20 cellular contexts compared by ENCODE assay signal in the genomic region with DNA sequence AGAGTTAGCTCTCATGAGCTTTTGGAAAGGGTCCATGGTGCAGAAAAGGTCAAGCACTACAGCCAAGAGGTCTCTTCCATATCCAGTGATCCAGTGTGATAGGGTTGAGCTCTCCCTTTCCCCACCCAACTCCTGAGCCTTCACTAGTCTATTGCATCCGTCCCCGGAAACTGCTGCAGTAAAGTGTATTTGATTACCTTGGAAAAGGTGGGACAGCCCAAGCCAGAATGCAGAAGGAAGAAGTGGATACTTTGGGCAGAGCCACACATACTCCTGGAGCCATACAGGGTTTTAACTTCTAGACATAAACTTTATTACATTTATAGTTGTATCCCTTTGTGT. TPM values are rescaled to one million over a fixed set of nuclear protein-coding genes. Genes with fewer than 3 reads are reported as not detected.
DNase-seq lines count a peak whose midpoint lies in the region; ATAC-seq and FAIRE-seq lines count a peak whose summit lies in the region.
"Had no signal": no experiment of that assay in that cellular context is flagged by ENCODE, and none has a peak within 500 bp of the region (broad histone marks: within the 10 kb centered on the region; RNA-seq: fewer than 3 reads in every experiment).

No MANE protein-coding gene starts in this region.

- no peaks in the 10 kb centered on the region for H3K27me3 ChIP-seq in CD4-positive, alpha-beta memory T cell (ENCODE audit: insufficient read depth, low read length)
- no peaks in the 10 kb centered on the region for H3K27me3 ChIP-seq in small intestine (ENCODE audit: control insufficient read depth in 2 of 2, insufficient read depth in 2 of 2, low read length in 2 of 2)
- H3K27me3 ChIP-seq: BLaER1, neural progenitor cell had no signal

- WGBS in small intestine, 3 donors: 67 to 78% (median 73%) methylated on average over 2 of the region's 2 CpGs

- H3K4me3 ChIP-seq in CD4-positive, alpha-beta memory T cell (ENCODE audit: low read length in 2 of 2): no peak overlapping the region
- H3K4me3 ChIP-seq in small intestine (ENCODE audit: low read depth in 1 of 2, low read length in 2 of 2): no peak overlapping the region
- H3K4me3 ChIP-seq: BLaER1, neural progenitor cell had no signal

- intact Hi-C loops in CD4-positive, alpha-beta memory T cell (cut with micrococcal nuclease): loop anchor here (5.0 kb wide), 1 partner anchor 1113 kb away; a partner anchor contains a TSS

- H3K36me3 ChIP-seq in CD4-positive, alpha-beta memory T cell (ENCODE audit: insufficient read depth, low read length): peaks cover 54% of the 10 kb centered on the region
- H3K36me3 ChIP-seq in small intestine (ENCODE audit: control insufficient read depth in 2 of 2, insufficient read depth in 2 of 2, low read length in 2 of 2): peaks cover 3 to 29% of the 10 kb centered on the region in 2 donors
- H3K36me3 ChIP-seq: neural progenitor cell had no signal

- H3K27ac ChIP-seq in CD4-positive, alpha-beta memory T cell (ENCODE audit: low read depth, low read length): no peak overlapping the region
- peak overlapping the region; percentile 4 to 38 for H3K27ac ChIP-seq in small intestine (ENCODE audit: low read depth in 1 of 2, low read length in 1 of 2)
- H3K27ac ChIP-seq: BLaER1, KMS-11, neural progenitor cell had no signal

- H3K27ac Mint-ChIP-seq in CD4-positive, alpha-beta memory T cell: peak overlapping the region in 5 of 7 donors; percentile 54 to 87 (median 68)
- peak overlapping the region; percentile 64 to 82 for H3K27ac Mint-ChIP-seq in T-cell
- peak overlapping the region; percentile 67 to 84 (median 74) for H3K27ac Mint-ChIP-seq in immature natural killer cell
- H3K27ac Mint-ChIP-seq: endodermal cell, neural progenitor cell had no signal

- no peaks in the 10 kb centered on the region for H3K9me3 ChIP-seq in CD4-positive, alpha-beta memory T cell (ENCODE audit: control insufficient read depth in 1 of 2, low read length in 2 of 2)
- H3K9me3 ChIP-seq in small intestine (ENCODE audit: control insufficient read depth, low read depth): no peaks in the 10 kb centered on the region
- H3K9me3 ChIP-seq: BLaER1 had no signal

- H3K4me3 Mint-ChIP-seq in CD4-positive, alpha-beta memory T cell: peak overlapping the region in 1 of 8 donors; percentile 12
- H3K4me3 Mint-ChIP-seq in T-cell (no peak overlapping the region), immature natural killer cell (no peak overlapping the region)
- H3K4me3 Mint-ChIP-seq: activated T-helper 17 cell treated with anti-CD3 and anti-CD28 coated beads, Interleukin-2, amount 50 U/mL, for 72 hours; endodermal cell; neural progenitor cell had no signal

- no peak for FAIRE-seq in small intestine (lab: Jason Lieb, UNC)
- FAIRE-seq: bronchial epithelial cell, GM12892 had no signal

- H3K4me1 Mint-ChIP-seq in CD4-positive, alpha-beta memory T cell: peaks cover 26 to 49% (median 37%) of the 10 kb centered on the region in 4 donors
- H3K4me1 Mint-ChIP-seq in T-cell (peaks cover 36 to 56% (median 44%) of the 10 kb centered on the region in 3 donors), immature natural killer cell (peaks cover 36 to 50% of the 10 kb centered on the region in 2 donors)

- ATAC-seq in T-cell (replicated peaks in 1 of 4): no peak
- no peak for ATAC-seq in HG02642 (IDR thresholded peaks at IDR 0.05; ENCODE audit: poor library complexity, unreplicated experiment)
- ATAC-seq in GM18520 (IDR thresholded peaks at IDR 0.05; ENCODE audit: unreplicated experiment): no peak
- ATAC-seq: activated T-helper 17 cell treated with anti-CD3 and anti-CD28 coated beads, Interleukin-2, amount 50 U/mL, for 72 hours; left cardiac atrium; Panc1 had no signal

- DNase-seq in CD4-positive, alpha-beta memory T cell: no peak
- DNase-seq in T-cell (no peak), immature natural killer cell (no peak), small intestine (no peak), UCSD-AML1 (lab: John Stamatoyannopoulos, UW; ENCODE audit: unreplicated experiment) (no peak), NCI-H2107 treated with DMSO at 0.1 percent for 48 hours (lab: John Stamatoyannopoulos, UW; ENCODE audit: unreplicated experiment) (no peak)
- DNase-seq: activated CD4-positive, alpha-beta T cell treated with anti-CD3 and anti-CD28 coated beads for 4 hours; endodermal cell; left cardiac atrium; NCI-H146; NCI-H510A treated with DMSO at 0.1 percent for 48 hours had no signal

- POLR2A ChIA-PET in CD4-positive, alpha-beta memory T cell (lab: Charles Lee; ENCODE audit: partially characterized antibody): interaction anchor here (2.0 to 9.5 kb wide), 4 partner anchors 11 to 122 kb away, joined by 8 to 188 read pairs (median 124); a partner anchor contains a TSS
- POLR2A ChIA-PET in T-cell (lab: Charles Lee): interaction anchor here (0.5 to 3.3 kb wide), 3 partner anchors 12 to 89 kb away, joined by 3 to 10 read pairs (median 7); no protein-coding TSS in a partner anchor

- H3K9me3 Mint-ChIP-seq in CD4-positive, alpha-beta memory T cell: no peaks in the 10 kb centered on the region
- H3K9me3 Mint-ChIP-seq in T-cell (no peaks in the 10 kb centered on the region), immature natural killer cell (no peaks in the 10 kb centered on the region)
- H3K9me3 Mint-ChIP-seq: activated T-helper 17 cell treated with anti-CD3 and anti-CD28 coated beads, Interleukin-2, amount 50 U/mL, for 72 hours; endodermal cell; neural progenitor cell had no signal

- CTCF ChIA-PET in CD4-positive, alpha-beta memory T cell (lab: Charles Lee; ENCODE audit: partially characterized antibody): interaction anchor here (0.7 to 7.5 kb wide), 16 partner anchors 17 to 574 kb away, joined by 3 to 446 read pairs (median 6); a partner anchor contains a TSS
- CTCF ChIA-PET in T-cell (lab: Charles Lee): interaction anchor here (0.6 to 6.4 kb wide), 16 partner anchors 11 to 414 kb away, joined by 5 to 54 read pairs (median 8); a partner anchor contains a TSS

- H3K27me3 Mint-ChIP-seq in CD4-positive, alpha-beta memory T cell: no peaks in the 10 kb centered on the region
- H3K27me3 Mint-ChIP-seq in T-cell (no peaks in the 10 kb centered on the region), immature natural killer cell (ENCODE audit: low read depth in 3 of 3) (peaks cover 6 to 9% (median 7%) of the 10 kb centered on the region in 3 donors)
- H3K27me3 Mint-ChIP-seq: activated T-helper 17 cell treated with anti-CD3 and anti-CD28 coated beads, Interleukin-2, amount 50 U/mL, for 72 hours had no signal

- peaks cover 41 to 73% of the 10 kb centered on the region in 2 donors for H3K36me3 Mint-ChIP-seq in CD4-positive, alpha-beta memory T cell
- H3K36me3 Mint-ChIP-seq in T-cell (peaks cover 35% of the 10 kb centered on the region), immature natural killer cell (peaks cover 5 to 37% (median 11%) of the 10 kb centered on the region in 3 donors)

- peaks cover 33% of the 10 kb centered on the region for H3K4me1 ChIP-seq in CD4-positive, alpha-beta memory T cell (ENCODE audit: insufficient read depth, low read length)
- peaks cover 0 to 4% of the 10 kb centered on the region in 2 donors for H3K4me1 ChIP-seq in small intestine (ENCODE audit: control insufficient read depth in 2 of 2, insufficient read depth in 1 of 2, low read depth in 1 of 2, low read length in 1 of 2)

RNA-seq across cellular contexts. Expression of a gene that starts 3.6 kb away (rescaled TPM):
- total RNA-seq in CD4-positive, alpha-beta memory T cell: 10 to 100 TPM; 31.1 to 33.6 TPM
- 100 to 1,000 TPM in 1 of 2 donors, 10 to 100 TPM in 1; 84.3 to 101 TPM for polyA plus RNA-seq in CD4-positive, alpha-beta memory T cell
- total RNA-seq in T-cell: 10 to 100 TPM; 17.4 to 33.1 (median 30.6) TPM
- polyA plus RNA-seq in immature natural killer cell (100 to 1,000 TPM in 1 of 3 donors, 10 to 100 TPM in 2; 96.3 to 145 (median 98.9) TPM), small intestine (100 to 1,000 TPM in 1 of 3 donors, 10 to 100 TPM in 2; 88.4 to 137 (median 91.6) TPM)

RNA-seq across cellular contexts. Expression of a gene that starts 3.9 kb away (rescaled TPM):
- total RNA-seq in CD4-positive, alpha-beta memory T cell: 10 to 100 TPM; 66.2 to 66.3 TPM
- polyA plus RNA-seq in CD4-positive, alpha-beta memory T cell: 100 to 1,000 TPM in 1 of 2 donors, 10 to 100 TPM in 1; 78.9 to 101 TPM
- total RNA-seq in T-cell: 10 to 100 TPM; 46.2 to 71.3 (median 67.4) TPM
- polyA plus RNA-seq in immature natural killer cell (100 to 1,000 TPM in 2 of 3 donors, 10 to 100 TPM in 1; 71.8 to 158 (median 101) TPM), small intestine (100 to 1,000 TPM; 101 to 134 (median 118) TPM)

RNA-seq across cellular contexts. Expression of a gene that starts 13.1 kb away (rescaled TPM):
- total RNA-seq in CD4-positive, alpha-beta memory T cell: 1 to 10 TPM; 1.0 to 1.2 TPM
- under 1 TPM; 0.17 to 0.32 TPM for polyA plus RNA-seq in CD4-positive, alpha-beta memory T cell
- total RNA-seq in T-cell: 1 to 10 TPM in 4 of 5 donors, under 1 TPM in 1; 0.89 to 2.7 (median 1.2) TPM
- 1 to 10 TPM in 1 of 3 donors, under 1 TPM in 2; 0.19 to 2.9 (median 0.22) TPM for polyA plus RNA-seq in immature natural killer cell
- 1 to 10 TPM; 1.3 to 3.9 (median 1.4) TPM for polyA plus RNA-seq in small intestine

RNA-seq across cellular contexts. Expression of a gene that starts 18.4 kb away (rescaled TPM):
- 100 to 1,000 TPM; 140 to 144 TPM for total RNA-seq in CD4-positive, alpha-beta memory T cell
- 100 to 1,000 TPM; 176 to 220 TPM for polyA plus RNA-seq in CD4-positive, alpha-beta memory T cell
- 100 to 1,000 TPM in 3 of 5 donors, 10 to 100 TPM in 2; 78.8 to 166 (median 144) TPM for total RNA-seq in T-cell
- polyA plus RNA-seq in immature natural killer cell (100 to 1,000 TPM; 119 to 268 (median 155) TPM), small intestine (100 to 1,000 TPM; 112 to 179 (median 131) TPM)

RNA-seq across cellular contexts. Expression of a gene that starts 56.9 kb away (rescaled TPM):
- total RNA-seq in CD4-positive, alpha-beta memory T cell: 100 to 1,000 TPM; 412 to 414 TPM
- 1,000 to 10,000 TPM in 1 of 2 donors, 100 to 1,000 TPM in 1; 843 to 1,042 TPM for polyA plus RNA-seq in CD4-positive, alpha-beta memory T cell
- 100 to 1,000 TPM; 347 to 487 (median 390) TPM for total RNA-seq in T-cell
- polyA plus RNA-seq in immature natural killer cell: 1,000 to 10,000 TPM; 1,394 to 2,060 (median 1,454) TPM
- polyA plus RNA-seq in small intestine: 100 to 1,000 TPM; 251 to 300 (median 288) TPM
